Comparison of ENCODE assay signal across 8 cellular contexts in the genomic region with DNA sequence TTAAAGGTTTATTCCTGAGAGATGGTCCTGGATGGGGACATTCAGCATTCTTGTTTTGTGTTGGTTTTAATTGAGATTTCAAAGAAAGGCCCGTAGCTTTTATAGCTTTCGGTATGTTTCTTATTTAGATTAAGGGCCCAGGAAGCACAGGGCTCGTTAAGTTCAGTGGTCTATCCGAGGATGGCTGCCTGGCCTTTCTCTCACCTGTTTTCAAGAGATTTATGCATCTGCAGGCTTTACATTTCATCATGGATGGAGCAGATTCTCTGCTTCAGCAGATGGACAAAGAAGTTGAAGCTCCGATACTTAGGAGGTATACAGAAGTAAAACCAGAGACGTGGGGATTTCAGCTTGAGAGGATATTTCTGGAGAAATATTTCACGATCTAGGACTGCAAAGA. TPM values are rescaled to one million over a fixed set of nuclear protein-coding genes. Genes with fewer than 3 reads are reported as not detected.
"Had no signal": no experiment of that assay in that cellular context is flagged by ENCODE, and none has a peak within 500 bp of the region (broad histone marks: within the 10 kb centered on the region; RNA-seq: fewer than 3 reads in every experiment).

No MANE protein-coding gene starts in this region.

- H3K27ac Mint-ChIP-seq: HFFc6 had no signal

- H3K4me1 ChIP-seq: HAP-1 had no signal

- H3K9me3 ChIP-seq: HAP-1 had no signal

- H3K4me3 ChIP-seq: GM23248, HAP-1 had no signal

- DNase-seq: GM23248, GOT3, H7, HFFc6, IMR-90 had no signal

- ATAC-seq: HCT116 had no signal

- H3K27ac ChIP-seq: GM23248 had no signal

- H2AFZ ChIP-seq: GM23248 had no signal

- H3K4me3 Mint-ChIP-seq: HFFc6 had no signal

- H3K36me3 ChIP-seq: HAP-1 had no signal

RNA-seq across cellular contexts. Expression of gene FZD10, which starts 16.0 kb away (rescaled TPM):
- total RNA-seq: GM23248, HFFc6, HT-29, IMR-90 had no signal
- polyA plus RNA-seq: GM23248, IMR-90 had no signal
